In genomic region chr20:53595018-53595378, GRCh38 we compare ENCODE assay signal across 8 cellular contexts. TPM values are rescaled to one million over a fixed set of nuclear protein-coding genes. Genes with fewer than 3 reads are reported as not detected.
DNase-seq lines count a peak whose midpoint lies in the region; ATAC-seq and TF ChIP-seq lines count a peak whose summit lies in the region.

No MANE protein-coding gene starts in this region.

- no peaks in the 10 kb centered on the region for H3K9me3 Mint-ChIP-seq in activated CD4-positive, alpha-beta memory T cell treated with anti-CD3 and anti-CD28 coated beads for 36 hours
- no peaks in the 10 kb centered on the region for H3K9me3 Mint-ChIP-seq in stimulated activated effector memory CD8-positive, alpha-beta T cell treated with anti-CD3 and anti-CD28 coated beads, Interleukin-12 subunit alpha, Interleukin-12 subunit beta, amount 100 ng/mL, for 72 hours

- no peak for ATAC-seq in stimulated activated effector memory CD8-positive, alpha-beta T cell treated with anti-CD3 and anti-CD28 coated beads, Interleukin-12 subunit alpha, Interleukin-12 subunit beta, amount 100 ng/mL, for 72 hours
- no peak for ATAC-seq in HG02588 (IDR thresholded peaks at IDR 0.05; ENCODE audit: unreplicated experiment)
- no peak for ATAC-seq in HG02610 (IDR thresholded peaks at IDR 0.05; ENCODE audit: unreplicated experiment)

- H3K36me3 ChIP-seq in iPS-15b (ENCODE audit: control insufficient read depth, insufficient read depth, low read length): no peaks in the 10 kb centered on the region

- H3K9ac ChIP-seq in iPS-15b (ENCODE audit: low read depth, low read length): peak overlapping the region; percentile 5

- H3K27me3 ChIP-seq in iPS-15b (ENCODE audit: control insufficient read depth, insufficient read depth, low read length): no peaks in the 10 kb centered on the region

- POLR2A ChIA-PET in activated CD4-positive, alpha-beta memory T cell treated with anti-CD3 and anti-CD28 coated beads for 36 hours (lab: Charles Lee): interaction anchor here (1.2 to 2.2 kb wide), 3 partner anchors 13 to 14 kb away, joined by 3 to 17 read pairs (median 7); no protein-coding TSS in a partner anchor

- no peaks in the 10 kb centered on the region for H3K9me3 ChIP-seq in iPS-15b (ENCODE audit: control insufficient read depth, insufficient read depth, low read length)

- no peak for TF ChIP-seq CTCF in HFF-Myc (IDR thresholded peaks at IDR 0.05; ENCODE audit: low read depth, low read length, missing control alignments)

- H3K4me1 Mint-ChIP-seq in activated CD4-positive, alpha-beta memory T cell treated with anti-CD3 and anti-CD28 coated beads for 36 hours (ENCODE audit: low read depth): peaks cover 48% of the 10 kb centered on the region
- peaks cover 42% of the 10 kb centered on the region for H3K4me1 Mint-ChIP-seq in stimulated activated effector memory CD8-positive, alpha-beta T cell treated with anti-CD3 and anti-CD28 coated beads, Interleukin-12 subunit alpha, Interleukin-12 subunit beta, amount 100 ng/mL, for 72 hours

- H3K4me3 Mint-ChIP-seq in activated CD4-positive, alpha-beta memory T cell treated with anti-CD3 and anti-CD28 coated beads for 36 hours: peak overlapping the region; percentile 82
- H3K4me3 Mint-ChIP-seq in stimulated activated effector memory CD8-positive, alpha-beta T cell treated with anti-CD3 and anti-CD28 coated beads, Interleukin-12 subunit alpha, Interleukin-12 subunit beta, amount 100 ng/mL, for 72 hours: peak overlapping the region; percentile 69

- H3K4me3 ChIP-seq in HFF-Myc (replicated peaks; ENCODE audit: low read depth, low read length): peak overlapping the region; percentile 60
- peak overlapping the region; percentile 68 for H3K4me3 ChIP-seq in iPS-15b (ENCODE audit: low read depth, low read length)

- H3K4me1 ChIP-seq in iPS-15b (ENCODE audit: control insufficient read depth, insufficient read depth, low read length): peaks cover 26% of the 10 kb centered on the region

- peaks cover 11% of the 10 kb centered on the region for H3K36me3 Mint-ChIP-seq in activated CD4-positive, alpha-beta memory T cell treated with anti-CD3 and anti-CD28 coated beads for 36 hours
- peaks cover 26% of the 10 kb centered on the region for H3K36me3 Mint-ChIP-seq in stimulated activated effector memory CD8-positive, alpha-beta T cell treated with anti-CD3 and anti-CD28 coated beads, Interleukin-12 subunit alpha, Interleukin-12 subunit beta, amount 100 ng/mL, for 72 hours

- H3K27ac Mint-ChIP-seq in activated CD4-positive, alpha-beta memory T cell treated with anti-CD3 and anti-CD28 coated beads for 36 hours: peak overlapping the region; percentile 94
- H3K27ac Mint-ChIP-seq in stimulated activated effector memory CD8-positive, alpha-beta T cell treated with anti-CD3 and anti-CD28 coated beads, Interleukin-12 subunit alpha, Interleukin-12 subunit beta, amount 100 ng/mL, for 72 hours: peak overlapping the region; percentile 78

- CTCF ChIA-PET in activated CD4-positive, alpha-beta memory T cell treated with anti-CD3 and anti-CD28 coated beads for 36 hours (lab: Charles Lee): interaction anchor here (0.6 kb wide), 1 partner anchor 91 kb away, joined by 3 read pairs; no protein-coding TSS in a partner anchor

- intact Hi-C loops in activated CD4-positive, alpha-beta memory T cell treated with anti-CD3 and anti-CD28 coated beads for 36 hours (cut with micrococcal nuclease): loop anchor here (2.0 to 10.0 kb wide), 5 partner anchors 14 to 610 kb away; partner anchors contain the start of gene PFDN4

- no peaks in the 10 kb centered on the region for H3K27me3 Mint-ChIP-seq in activated CD4-positive, alpha-beta memory T cell treated with anti-CD3 and anti-CD28 coated beads for 36 hours

- DNase-seq in HFF-Myc (ENCODE audit: extremely low read depth, low read depth) (no peak), COR-L47 (lab: John Stamatoyannopoulos, UW) (no peak), Ammon's horn (ENCODE audit: low spot score) (no peak)
- DNase-seq in activated CD4-positive, alpha-beta memory T cell treated with anti-CD3 and anti-CD28 coated beads for 36 hours: no peak
- DNase-seq in stimulated activated effector memory CD8-positive, alpha-beta T cell treated with anti-CD3 and anti-CD28 coated beads, Interleukin-12 subunit alpha, Interleukin-12 subunit beta, amount 100 ng/mL, for 72 hours (ENCODE audit: low spot score in 2 of 2): no peak

RNA-seq across cellular contexts. Expression of gene ZNF217, which starts 1.4 kb away (rescaled TPM):
- total RNA-seq in activated CD4-positive, alpha-beta memory T cell treated with anti-CD3 and anti-CD28 coated beads for 36 hours: 10 to 100 TPM; 56.3 to 57.5 TPM
